ENCODE assay signal across 32 cellular contexts in genomic region chr17:6580628-6581027, GRCh38.
"Had no signal": no experiment of that assay in that cellular context is flagged by ENCODE, and none has a peak within 500 bp of the region (broad histone marks: within the 10 kb centered on the region; RNA-seq: fewer than 3 reads in every experiment).

No MANE protein-coding gene starts in this region.

- DNase-seq: natural killer cell; occipital lobe; ovary; posterior cingulate gyrus; psoas muscle; right cardiac atrium; right lobe of liver; sigmoid colon; spleen; stimulated activated CD4-positive, alpha-beta T cell treated with anti-CD3 and anti-CD28 coated beads, Interleukin-12 subunit alpha, Interleukin-12 subunit beta, amount 100 ng/mL, for 4 hours; stimulated activated CD4-positive, alpha-beta T cell treated with anti-CD3 and anti-CD28 coated beads, Interleukin-1b, Interleukin-23, amount 100 ng/mL, for 48 hours; stimulated activated CD4-positive, alpha-beta T cell treated with anti-CD3 and anti-CD28 coated beads, Interleukin-4, amount 100 ng/mL, for 1 hour; stimulated activated CD4-positive, alpha-beta T cell treated with anti-CD3 and anti-CD28 coated beads, Interleukin-4, amount 100 ng/mL, for 4 hours; stimulated activated CD8-positive, alpha-beta memory T cell treated with anti-CD3 and anti-CD28 coated beads, Interleukin-4, amount 100 ng/mL, for 48 hours; stimulated activated naive CD4-positive, alpha-beta T cell; stimulated activated naive CD8-positive, alpha-beta T cell treated with anti-CD3 and anti-CD28 coated beads, Interleukin-15, amount 100 ng/mL, for 72 hours; stimulated activated naive CD8-positive, alpha-beta T cell treated with anti-CD3 and anti-CD28 coated beads, Interleukin-15, Interleukin-2, amounts not matched to agents 100 U/mL and 50 U/mL, for 24 hours; substantia nigra; testis; tibial artery; transverse colon; upper lobe of right lung; uterus had no signal

- ATAC-seq: natural killer cell; psoas muscle; right cardiac atrium; right lobe of liver; stimulated activated memory B cell treated with anti-CD40 and anti-IgM and Interleukin-4, amounts not matched to agents 10 μg/mL and 1 μg/mL and 100 μg/mL, for 72 hours; stimulated activated naive CD8-positive, alpha-beta T cell treated with anti-CD3 and anti-CD28 coated beads, Interleukin-15, amount 100 ng/mL, for 72 hours; stimulated activated naive CD8-positive, alpha-beta T cell treated with anti-CD3 and anti-CD28 coated beads, Interleukin-15, Interleukin-2, amounts not matched to agents 100 U/mL and 50 U/mL, for 24 hours; upper lobe of right lung had no signal

- H3K9ac ChIP-seq: neural progenitor cell, parathyroid adenoma had no signal

- H3K27me3 ChIP-seq: neural progenitor cell, ovary, right lobe of liver, sigmoid colon, spleen, suprapubic skin, testis, tibial artery, transverse colon, upper lobe of right lung, uterus had no signal

- H2AFZ ChIP-seq: neural progenitor cell, parathyroid adenoma had no signal

- H3K9me3 Mint-ChIP-seq: natural killer cell; stimulated activated naive CD8-positive, alpha-beta T cell treated with anti-CD3 and anti-CD28 coated beads, Interleukin-15, amount 100 ng/mL, for 72 hours had no signal

- H3K9me3 ChIP-seq: ovary, right lobe of liver, suprapubic skin, testis, transverse colon, uterus had no signal

- H3K4me2 ChIP-seq: neural progenitor cell, smooth muscle cell had no signal

- H3K4me3 Mint-ChIP-seq: natural killer cell; nephron; neural progenitor cell; stimulated activated memory B cell treated with anti-CD40 and anti-IgM and Interleukin-4, amounts not matched to agents 10 μg/mL and 1 μg/mL and 100 μg/mL, for 72 hours; stimulated activated naive CD8-positive, alpha-beta T cell treated with anti-CD3 and anti-CD28 coated beads, Interleukin-15, amount 100 ng/mL, for 72 hours; type B pancreatic cell had no signal

- H3K79me2 ChIP-seq: parathyroid adenoma had no signal

- H3K27ac Mint-ChIP-seq: natural killer cell; nephron; neural progenitor cell; progenitor cell of endocrine pancreas; stimulated activated memory B cell treated with anti-CD40 and anti-IgM and Interleukin-4, amounts not matched to agents 10 μg/mL and 1 μg/mL and 100 μg/mL, for 72 hours; type B pancreatic cell had no signal

- H3K4me1 ChIP-seq: parathyroid adenoma, psoas muscle, right lobe of liver, sigmoid colon, testis, uterus had no signal

- H3K27ac ChIP-seq: neural progenitor cell, ovary, parathyroid adenoma, psoas muscle, right lobe of liver, sigmoid colon, skin epidermis, spleen, suprapubic skin, testis, tibial artery, transverse colon, upper lobe of right lung, uterus had no signal

- H3K36me3 ChIP-seq: ovary, uterus had no signal

- H3K4me3 ChIP-seq: neural progenitor cell, ovary, psoas muscle, right lobe of liver, sigmoid colon, skin epidermis, smooth muscle cell, spleen, suprapubic skin, testis, tibial artery, transverse colon, upper lobe of right lung, uterus had no signal

- H3K27me3 Mint-ChIP-seq: progenitor cell of endocrine pancreas; stimulated activated memory B cell treated with anti-CD40 and anti-IgM and Interleukin-4, amounts not matched to agents 10 μg/mL and 1 μg/mL and 100 μg/mL, for 72 hours; stimulated activated naive CD8-positive, alpha-beta T cell treated with anti-CD3 and anti-CD28 coated beads, Interleukin-15, amount 100 ng/mL, for 72 hours; type B pancreatic cell had no signal
